In genomic region chr10:45000764-45001381, GRCh38 we compare ENCODE assay signal across 8 cellular contexts. TPM values are rescaled to one million over a fixed set of nuclear protein-coding genes. Genes with fewer than 3 reads are reported as not detected.
DNase-seq lines count a peak whose midpoint lies in the region; ATAC-seq, FAIRE-seq and TF ChIP-seq lines count a peak whose summit lies in the region.

Gene ZNF22 (plus strand): TSS chr10:45000923. CDS start chr10:45003369, 2,446 bp downstream.

- H3K27me3 ChIP-seq in astrocyte (ENCODE audit: insufficient read depth, low read length), result no peaks in the 10 kb centered on the region
- no peaks in the 10 kb centered on the region for H3K27me3 ChIP-seq in gastrocnemius medialis

- peaks cover 9% of the 10 kb centered on the region for H3K36me3 ChIP-seq in astrocyte (ENCODE audit: insufficient read depth, low read length)
- H3K36me3 ChIP-seq in gastrocnemius medialis, result peaks cover 0 to 9% of the 10 kb centered on the region in 2 donors

- TF ChIP-seq CTCF in astrocyte (IDR thresholded peaks at IDR 0.05; ENCODE audit: insufficient read depth, low read depth, low read length) (no peak), gastrocnemius medialis (IDR thresholded peaks at IDR 0.05 in 4 of 5, conservative IDR thresholded peaks at IDR 0.05 in 1 of 5) (peak in 2 of 5 experiments; percentile 26 to 30)

- H3K4me3 Mint-ChIP-seq in astrocyte (ENCODE audit: unreplicated experiment), result peak within 1 kb of the TSS; percentile 87

- peaks cover 7% of the 10 kb centered on the region for H3K9me3 ChIP-seq in astrocyte (ENCODE audit: insufficient read depth, low read depth, low read length)
- H3K9me3 ChIP-seq in gastrocnemius medialis, result no peaks in the 10 kb centered on the region

- peak in 1 of 2 donors; percentile 61 for TF ChIP-seq POLR2A in gastrocnemius medialis (IDR thresholded peaks at IDR 0.05)

- no peaks in the 10 kb centered on the region for H4K20me1 ChIP-seq in astrocyte (ENCODE audit: insufficient read depth, low read length)

- H3K9me3 Mint-ChIP-seq in astrocyte (ENCODE audit: unreplicated experiment), result peaks cover 23% of the 10 kb centered on the region

- FAIRE-seq in astrocyte (lab: Jason Lieb, UNC), result no peak

- H2AFZ ChIP-seq in astrocyte (ENCODE audit: low read depth, low read length), result peak within 1 kb of the TSS; percentile 86

- ATAC-seq in GM21737 (IDR thresholded peaks at IDR 0.05; ENCODE audit: unreplicated experiment), result peak; percentile 76
- ATAC-seq in gastrocnemius medialis, result peak; percentile 17 to 25

- peaks cover 25% of the 10 kb centered on the region for H3K36me3 Mint-ChIP-seq in astrocyte (ENCODE audit: low read depth, unreplicated experiment)

- H3K4me3 ChIP-seq in astrocyte (ENCODE audit: insufficient read depth, low read depth, low read length) (peak within 1 kb of the TSS; percentile 71), gastrocnemius medialis (peak within 1 kb of the TSS; percentile 55 to 64 (median 61))

- H3K27ac ChIP-seq in astrocyte (ENCODE audit: low read depth, low read length), result peak within 1 kb of the TSS; percentile 79
- peak within 1 kb of the TSS; percentile 72 to 91 (median 82) for H3K27ac ChIP-seq in gastrocnemius medialis

- intact Hi-C loops in T-helper 2 cell treated with Interferon-gamma antibody and Interleukin-4, amounts not matched to agents 100 ng/mL and 5 ng/mL, for 36 hours (cut with micrococcal nuclease), result loop anchor here (1.0 to 10.0 kb wide), 4 partner anchors 26 to 674 kb away; partner anchors contain the start of genes RASSF4 and ZFAND4
- intact Hi-C loops in gastrocnemius medialis (cut with DNase I; ENCODE audit: low total_unique reads), result loop anchor here (2.0 to 10.0 kb wide), 5 partner anchors 22 to 1024 kb away; partner anchors contain the start of genes DEPP1 and ZFAND4

- DNase-seq in GM03348 (ENCODE audit: low spot score) (peak; percentile 86), KG1 (lab: John Stamatoyannopoulos, UW) (peak; percentile 72), astrocyte (ENCODE audit: low read depth) (peak; percentile 58), hypothalamus (lab: John Stamatoyannopoulos, UW) (peak in 38 of 51 donors; percentile 27 to 82 (median 67)), gastrocnemius medialis (peak in 1 of 2 donors; percentile 17), pons (ENCODE audit: low spot score) (no peak)

- peaks cover 37% of the 10 kb centered on the region for H3K79me2 ChIP-seq in astrocyte (ENCODE audit: insufficient read depth, low read length)

- in situ Hi-C loops in gastrocnemius medialis (cut with MboI; ENCODE audit: low sequenced_read_pairs in 4 of 4), result no loop called here

- peak within 1 kb of the TSS; percentile 90 for H3K27ac Mint-ChIP-seq in astrocyte (ENCODE audit: unreplicated experiment)

- peak within 1 kb of the TSS; percentile 88 for H3K4me2 ChIP-seq in astrocyte (ENCODE audit: low read length)

- no peaks in the 10 kb centered on the region for H3K27me3 Mint-ChIP-seq in astrocyte (ENCODE audit: low read depth, unreplicated experiment)

- H3K4me1 ChIP-seq in astrocyte (ENCODE audit: insufficient read depth, low read length) (peaks cover 17% of the 10 kb centered on the region), gastrocnemius medialis (peaks cover 32 to 53% of the 10 kb centered on the region in 2 donors)

- H3K9ac ChIP-seq in astrocyte (ENCODE audit: low read length), result peak within 1 kb of the TSS; percentile 83

- peaks cover 9% of the 10 kb centered on the region for H3K4me1 Mint-ChIP-seq in astrocyte (ENCODE audit: low read depth, unreplicated experiment)

RNA-seq across cellular contexts. Expression of gene ZNF22, which starts in this region (rescaled TPM):
- total RNA-seq in T-helper 2 cell treated with Interferon-gamma antibody and Interleukin-4, amounts not matched to agents 100 ng/mL and 5 ng/mL, for 36 hours, result 32.4 and 34.8 TPM in 2 replicates
- total RNA-seq in astrocyte, result 10.9 and 12.0 TPM in 2 replicates
- 10 to 100 TPM in 2 of 4 donors, 1 to 10 TPM in 2; 3.6 to 12.3 (median 8.1) TPM for total RNA-seq in gastrocnemius medialis
